Comparison of ENCODE assay signal across 9 cellular contexts in genomic region chr3:138946554-138947302, GRCh38. TPM values are rescaled to one million over a fixed set of nuclear protein-coding genes. Genes with fewer than 3 reads are reported as not detected.
A peak's percentile ranks its signal among the peaks of the same experiment; 100 is the strongest.
DNase-seq lines count a peak whose midpoint lies in the region; ATAC-seq, FAIRE-seq and TF ChIP-seq lines count a peak whose summit lies in the region.
"Had no signal": no experiment of that assay in that cellular context is flagged by ENCODE, and none has a peak within 500 bp of the region (broad histone marks: within the 10 kb centered on the region; RNA-seq: fewer than 3 reads in every experiment).

TSS of gene FOXL2 (minus strand) at chr3:138947137. CDS start at chr3:138946722, 415 bp downstream.
TSS of gene FOXL2NB (plus strand) at chr3:138947217. CDS start at chr3:138947365, 148 bp downstream.

- H3K27me3 Mint-ChIP-seq in T-helper 17 cell (peaks cover 79% of the 10 kb centered on the region), nephron progenitor cell (ENCODE audit: low read depth, poor library complexity) (peaks cover 100% of the 10 kb centered on the region)

- H3K27ac Mint-ChIP-seq in T-helper 17 cell (no peak within 1 kb of the TSS), nephron progenitor cell (no peak within 1 kb of the TSS)

- H3K4me1 Mint-ChIP-seq in T-helper 17 cell: peaks cover 33% of the 10 kb centered on the region
- H3K4me1 Mint-ChIP-seq in nephron progenitor cell: peaks cover 42% of the 10 kb centered on the region

- peak; percentile 59 for ATAC-seq in T-helper 17 cell
- ATAC-seq in HG02763 (IDR thresholded peaks at IDR 0.05; ENCODE audit: unreplicated experiment): no peak
- no peak for ATAC-seq in HG03039 (IDR thresholded peaks at IDR 0.05; ENCODE audit: unreplicated experiment)

- no peak for FAIRE-seq in HTR-8/SVneo (lab: Jason Lieb, UNC)

- DNase-seq in NCI-H82 (lab: John Stamatoyannopoulos, UW) (peak; percentile 50), NCI-H82 treated with DMSO at 0.1 percent for 48 hours (lab: John Stamatoyannopoulos, UW; ENCODE audit: unreplicated experiment) (no peak), T-helper 17 cell (no peak), epithelial cell of proximal tubule (ENCODE audit: low read depth) (no peak), nephron progenitor cell (peak; percentile 63), HTR-8/SVneo (ENCODE audit: insufficient read length, low spot score) (no peak)

- H3K9me3 ChIP-seq in T-helper 17 cell (ENCODE audit: control insufficient read depth, low read length, poor library complexity, severe bottlenecking): no peaks in the 10 kb centered on the region

- TF ChIP-seq CTCF in epithelial cell of proximal tubule (conservative IDR thresholded peaks at IDR 0.05; ENCODE audit: low read depth, low read length): no peak
- TF ChIP-seq CTCF in nephron progenitor cell (IDR thresholded peaks at IDR 0.05): no peak

- peak within 1 kb of the TSS; percentile 83 for H3K4me3 Mint-ChIP-seq in T-helper 17 cell
- H3K4me3 Mint-ChIP-seq in nephron progenitor cell: peak within 1 kb of the TSS; percentile 77

- H3K4me3 ChIP-seq in epithelial cell of proximal tubule (ENCODE audit: low read depth, low read length): peak within 1 kb of the TSS; percentile 37

- H3K36me3 Mint-ChIP-seq in T-helper 17 cell (ENCODE audit: low read depth) (peaks cover 9% of the 10 kb centered on the region), nephron progenitor cell (ENCODE audit: low read depth) (no peaks in the 10 kb centered on the region)

- peaks cover 3% of the 10 kb centered on the region for H3K9me3 Mint-ChIP-seq in nephron progenitor cell

RNA-seq across cellular contexts. Expression of gene FOXL2, which starts in this region (rescaled TPM):
- total RNA-seq in T-helper 17 cell (not detected), epithelial cell of proximal tubule (1.5 and 2.0 TPM in 2 replicates)
- total RNA-seq: temporal lobe had no signal

RNA-seq across cellular contexts. Expression of gene FOXL2NB, which starts in this region (rescaled TPM):
- total RNA-seq in T-helper 17 cell (not detected), epithelial cell of proximal tubule (0.80 and 3.5 TPM in 2 replicates)

Comparison
In these comparisons a context has a peak if more than half of its experiments do, and no peak if none do; other contexts are left out.
1. DNase-seq: peak in NCI-H82 (single experiment) and nephron progenitor cell (single experiment); none in NCI-H82 treated with DMSO at 0.1 percent for 48 hours (single experiment), T-helper 17 cell (0 of 3), epithelial cell of proximal tubule (single experiment) and HTR-8/SVneo (single experiment).
2. Peak in ATAC-seq in T-helper 17 cell; RNA of the genes that start here not detected or under 1 TPM.